13 cellular contexts compared by ENCODE assay signal in the genomic region with DNA sequence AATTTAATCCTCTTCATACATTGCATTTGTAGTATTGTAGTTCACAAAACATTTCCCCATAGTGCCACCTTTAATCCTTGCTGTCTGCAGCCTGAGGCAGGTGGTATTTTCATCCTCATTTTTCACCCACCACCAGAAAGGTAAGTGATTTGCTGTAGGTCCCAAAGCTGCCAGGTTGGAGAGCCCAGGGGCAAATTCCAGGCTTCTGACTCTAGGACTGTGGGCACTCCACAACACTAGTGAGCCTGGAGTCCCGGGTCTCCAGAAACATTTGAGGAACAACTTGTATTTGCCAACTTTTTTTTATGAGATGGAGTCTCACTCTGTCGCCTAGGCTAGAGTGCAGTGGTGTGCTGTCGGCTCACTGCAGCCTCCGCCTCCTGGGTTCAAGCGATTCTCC. TPM values are rescaled to one million over a fixed set of nuclear protein-coding genes. Genes with fewer than 3 reads are reported as not detected.
A peak's percentile ranks its signal among the peaks of the same experiment; 100 is the strongest.
DNase-seq lines count a peak whose midpoint lies in the region; ATAC-seq and TF ChIP-seq lines count a peak whose summit lies in the region.
"Had no signal": no experiment of that assay in that cellular context is flagged by ENCODE, and none has a peak within 500 bp of the region (broad histone marks: within the 10 kb centered on the region; RNA-seq: fewer than 3 reads in every experiment).

No MANE protein-coding gene starts in this region.

- ATAC-seq in natural killer cell treated with Interleukin-12 subunit alpha and Interleukin-12 subunit beta and Interleukin-15 and Interleukin-18, amount 100 ng/mL, for 72 hours = no peak
- ATAC-seq in natural killer cell (no peak), T-cell (replicated peaks in 1 of 4) (no peak), GM18858 (IDR thresholded peaks at IDR 0.05; ENCODE audit: unreplicated experiment) (no peak)

- no peaks in the 10 kb centered on the region for H3K9me3 Mint-ChIP-seq in natural killer cell treated with Interleukin-12 subunit alpha and Interleukin-12 subunit beta and Interleukin-15 and Interleukin-18, amount 100 ng/mL, for 72 hours
- H3K9me3 Mint-ChIP-seq in natural killer cell = no peaks in the 10 kb centered on the region
- H3K9me3 Mint-ChIP-seq in T-cell = no peaks in the 10 kb centered on the region

- POLR2A ChIA-PET in T-cell (lab: Charles Lee) = interaction anchor here in 1 of 2 donors (0.6 kb wide), 1 partner anchor 22 kb away, joined by 3 read pairs; no protein-coding TSS in a partner anchor

- peaks cover 7% of the 10 kb centered on the region for H3K4me1 ChIP-seq in fibroblast of lung (ENCODE audit: control insufficient read depth, extremely low read depth, insufficient read depth, low read length)

- no peak overlapping the region for H3K4me2 ChIP-seq in fibroblast of lung (ENCODE audit: extremely low read depth, insufficient read depth, low read length)

- H3K79me2 ChIP-seq in fibroblast of lung (ENCODE audit: control insufficient read depth, insufficient read depth, low read length) = peaks cover 96% of the 10 kb centered on the region

- no peak overlapping the region for H2AFZ ChIP-seq in fibroblast of lung (ENCODE audit: low read length)
- H2AFZ ChIP-seq: GM23248 had no signal

- no peak for TF ChIP-seq CTCF in natural killer cell (IDR thresholded peaks at IDR 0.05)
- TF ChIP-seq CTCF in fibroblast of lung (conservative IDR thresholded peaks at IDR 0.05 in 1 of 2, IDR thresholded peaks at IDR 0.05 in 1 of 2; ENCODE audit: low read depth in 1 of 2, low read length in 2 of 2) = no peak

- intact Hi-C loops in natural killer cell (cut with micrococcal nuclease) = no loop called here

- H3K4me1 Mint-ChIP-seq in natural killer cell treated with Interleukin-12 subunit alpha and Interleukin-12 subunit beta and Interleukin-15 and Interleukin-18, amount 100 ng/mL, for 72 hours (ENCODE audit: low read depth in 2 of 2) = peaks cover 38 to 39% of the 10 kb centered on the region in 2 donors
- H3K4me1 Mint-ChIP-seq in natural killer cell (peaks cover 40 to 44% of the 10 kb centered on the region in 2 donors), T-cell (peaks cover 62 to 79% (median 75%) of the 10 kb centered on the region in 3 donors)

- H4K20me1 ChIP-seq in fibroblast of lung (ENCODE audit: control insufficient read depth, extremely low read depth, insufficient read depth, low read length) = peaks cover 3% of the 10 kb centered on the region

- H3K27me3 ChIP-seq in fibroblast of lung (ENCODE audit: control insufficient read depth, insufficient read depth, low read length) = no peaks in the 10 kb centered on the region

- peak overlapping the region in 1 of 2 donors; percentile 18 for H3K27ac Mint-ChIP-seq in natural killer cell treated with Interleukin-12 subunit alpha and Interleukin-12 subunit beta and Interleukin-15 and Interleukin-18, amount 100 ng/mL, for 72 hours
- H3K27ac Mint-ChIP-seq in natural killer cell = peak overlapping the region in 1 of 2 donors; percentile 43
- H3K27ac Mint-ChIP-seq in T-cell = peak overlapping the region; percentile 6 to 45

- H3K36me3 ChIP-seq in fibroblast of lung (ENCODE audit: control insufficient read depth, insufficient read depth, low read length) = peaks cover 2% of the 10 kb centered on the region

- CTCF ChIA-PET in T-cell (lab: Charles Lee) = no interaction called here

- DNase-seq in natural killer cell treated with Interleukin-12 subunit alpha and Interleukin-12 subunit beta and Interleukin-15 and Interleukin-18, amount 100 ng/mL, for 72 hours (ENCODE audit: low spot score) = no peak
- DNase-seq in natural killer cell = no peak
- DNase-seq in T-cell = no peak
- no peak for DNase-seq in fibroblast of lung (ENCODE audit: low read depth in 2 of 2)
- no peak for DNase-seq in erythroblast (lab: John Stamatoyannopoulos, UW)
- DNase-seq in COR-L47 (lab: John Stamatoyannopoulos, UW) = no peak
- DNase-seq in activated CD4-positive, alpha-beta T cell treated with anti-CD3 and anti-CD28 coated beads for 1 hour = no peak
- DNase-seq: activated CD4-positive, alpha-beta T cell treated with anti-CD3 and anti-CD28 coated beads, Interleukin-2, amount 50 U/mL, for 1 hour; GM23248; NCI-H2107; retina had no signal

- H3K9ac ChIP-seq in fibroblast of lung (ENCODE audit: insufficient read depth, low read length) = no peak overlapping the region
- H3K9ac ChIP-seq: GM23248 had no signal

- peak overlapping the region; percentile 27 for H3K4me3 Mint-ChIP-seq in natural killer cell treated with Interleukin-12 subunit alpha and Interleukin-12 subunit beta and Interleukin-15 and Interleukin-18, amount 100 ng/mL, for 72 hours
- no peak overlapping the region for H3K4me3 Mint-ChIP-seq in natural killer cell
- peak overlapping the region in 1 of 3 donors; percentile 61 for H3K4me3 Mint-ChIP-seq in T-cell

- peaks cover 13% of the 10 kb centered on the region for H3K36me3 Mint-ChIP-seq in natural killer cell treated with Interleukin-12 subunit alpha and Interleukin-12 subunit beta and Interleukin-15 and Interleukin-18, amount 100 ng/mL, for 72 hours
- H3K36me3 Mint-ChIP-seq in natural killer cell (no peaks in the 10 kb centered on the region), T-cell (peaks cover 4% of the 10 kb centered on the region)

- no peaks in the 10 kb centered on the region for H3K27me3 Mint-ChIP-seq in natural killer cell treated with Interleukin-12 subunit alpha and Interleukin-12 subunit beta and Interleukin-15 and Interleukin-18, amount 100 ng/mL, for 72 hours
- H3K27me3 Mint-ChIP-seq in natural killer cell (ENCODE audit: low read depth in 2 of 2) = no peaks in the 10 kb centered on the region
- no peaks in the 10 kb centered on the region for H3K27me3 Mint-ChIP-seq in T-cell

- no peaks in the 10 kb centered on the region for H3K9me3 ChIP-seq in fibroblast of lung (ENCODE audit: control insufficient read depth, insufficient read depth, low read depth, low read length)
- H3K9me3 ChIP-seq: thoracic aorta had no signal

- H3K4me3 ChIP-seq in fibroblast of lung (replicated peaks in 1 of 4; ENCODE audit: control extremely low read depth in 1 of 4, insufficient read depth in 1 of 4, low read depth in 3 of 4, low read length in 4 of 4) = no peak overlapping the region
- H3K4me3 ChIP-seq: GM23248, thoracic aorta had no signal

- peak overlapping the region; percentile 16 for H3K27ac ChIP-seq in fibroblast of lung (ENCODE audit: insufficient read depth, low read length)
- H3K27ac ChIP-seq: GM23248, thoracic aorta had no signal

- TF ChIP-seq POLR2A in erythroblast (IDR thresholded peaks at IDR 0.05; ENCODE audit: low read length) = no peak

RNA-seq across cellular contexts. Expression of gene ILF3, which starts 6.2 kb away (rescaled TPM):
- total RNA-seq in natural killer cell treated with Interleukin-12 subunit alpha and Interleukin-12 subunit beta and Interleukin-15 and Interleukin-18, amount 100 ng/mL, for 72 hours = 100 to 1,000 TPM; 298 to 579 TPM
- 100 to 1,000 TPM; 329 to 365 (median 332) TPM for total RNA-seq in natural killer cell
- total RNA-seq in T-cell = 100 to 1,000 TPM; 331 to 490 (median 370) TPM
- total RNA-seq in fibroblast of lung = 55.0 and 78.4 TPM in 2 replicates
- 109 and 163 TPM in 2 replicates for polyA plus RNA-seq in fibroblast of lung
- polyA plus RNA-seq in fibroblast of lung (2012) = 116 and 176 TPM in 2 replicates
- 87.4 and 143 TPM in 2 replicates for polyA minus RNA-seq in fibroblast of lung (ENCODE audit: low replicate concordance)

RNA-seq across cellular contexts. Expression of gene SLC44A2, which starts 35.0 kb away (rescaled TPM):
- 10 to 100 TPM; 63.9 to 67.9 TPM for total RNA-seq in natural killer cell treated with Interleukin-12 subunit alpha and Interleukin-12 subunit beta and Interleukin-15 and Interleukin-18, amount 100 ng/mL, for 72 hours
- total RNA-seq in natural killer cell (100 to 1,000 TPM; 231 to 306 (median 279) TPM), T-cell (100 to 1,000 TPM; 204 to 228 (median 218) TPM), fibroblast of lung (25.9 and 91.3 TPM in 2 replicates)
- polyA plus RNA-seq in fibroblast of lung = 96.9 and 173 TPM in 2 replicates
- polyA plus RNA-seq in fibroblast of lung (2012) = 152 and 245 TPM in 2 replicates
- 474 and 784 TPM in 2 replicates for polyA minus RNA-seq in fibroblast of lung (ENCODE audit: low replicate concordance)

RNA-seq across cellular contexts. Expression of gene QTRT1, which starts 40.9 kb away (rescaled TPM):
- 100 to 1,000 TPM in 1 of 2 donors, 10 to 100 TPM in 1; 32.0 to 110 TPM for total RNA-seq in natural killer cell treated with Interleukin-12 subunit alpha and Interleukin-12 subunit beta and Interleukin-15 and Interleukin-18, amount 100 ng/mL, for 72 hours
- 10 to 100 TPM; 29.0 to 37.5 (median 29.9) TPM for total RNA-seq in natural killer cell
- 10 to 100 TPM; 47.7 to 68.1 (median 55.1) TPM for total RNA-seq in T-cell
- 27.7 and 29.1 TPM in 2 replicates for total RNA-seq in fibroblast of lung
- polyA plus RNA-seq in fibroblast of lung = 21.1 and 22.6 TPM in 2 replicates
- polyA plus RNA-seq in fibroblast of lung (2012) = 33.6 and 39.4 TPM in 2 replicates
- polyA minus RNA-seq in fibroblast of lung (ENCODE audit: low replicate concordance) = 2.8 and 18.1 TPM in 2 replicates

RNA-seq across cellular contexts. Expression of gene DNM2, which starts 57.5 kb away (rescaled TPM):
- 100 to 1,000 TPM; 403 to 422 TPM for total RNA-seq in natural killer cell treated with Interleukin-12 subunit alpha and Interleukin-12 subunit beta and Interleukin-15 and Interleukin-18, amount 100 ng/mL, for 72 hours
- total RNA-seq in natural killer cell (100 to 1,000 TPM; 419 to 491 (median 428) TPM), T-cell (100 to 1,000 TPM; 272 to 329 (median 297) TPM), fibroblast of lung (52.9 and 76.8 TPM in 2 replicates)
- 42.6 and 48.6 TPM in 2 replicates for polyA plus RNA-seq in fibroblast of lung
- 63.1 and 73.7 TPM in 2 replicates for polyA plus RNA-seq in fibroblast of lung (2012)
- polyA minus RNA-seq in fibroblast of lung (ENCODE audit: low replicate concordance) = 152 and 202 TPM in 2 replicates
